8 cellular contexts compared by ENCODE assay signal in genomic region chr3:185362850-185363661, GRCh38. TPM values are rescaled to one million over a fixed set of nuclear protein-coding genes. Genes with fewer than 3 reads are reported as not detected.
DNase-seq lines count a peak whose midpoint lies in the region; ATAC-seq and TF ChIP-seq lines count a peak whose summit lies in the region.

A gene with protein sequence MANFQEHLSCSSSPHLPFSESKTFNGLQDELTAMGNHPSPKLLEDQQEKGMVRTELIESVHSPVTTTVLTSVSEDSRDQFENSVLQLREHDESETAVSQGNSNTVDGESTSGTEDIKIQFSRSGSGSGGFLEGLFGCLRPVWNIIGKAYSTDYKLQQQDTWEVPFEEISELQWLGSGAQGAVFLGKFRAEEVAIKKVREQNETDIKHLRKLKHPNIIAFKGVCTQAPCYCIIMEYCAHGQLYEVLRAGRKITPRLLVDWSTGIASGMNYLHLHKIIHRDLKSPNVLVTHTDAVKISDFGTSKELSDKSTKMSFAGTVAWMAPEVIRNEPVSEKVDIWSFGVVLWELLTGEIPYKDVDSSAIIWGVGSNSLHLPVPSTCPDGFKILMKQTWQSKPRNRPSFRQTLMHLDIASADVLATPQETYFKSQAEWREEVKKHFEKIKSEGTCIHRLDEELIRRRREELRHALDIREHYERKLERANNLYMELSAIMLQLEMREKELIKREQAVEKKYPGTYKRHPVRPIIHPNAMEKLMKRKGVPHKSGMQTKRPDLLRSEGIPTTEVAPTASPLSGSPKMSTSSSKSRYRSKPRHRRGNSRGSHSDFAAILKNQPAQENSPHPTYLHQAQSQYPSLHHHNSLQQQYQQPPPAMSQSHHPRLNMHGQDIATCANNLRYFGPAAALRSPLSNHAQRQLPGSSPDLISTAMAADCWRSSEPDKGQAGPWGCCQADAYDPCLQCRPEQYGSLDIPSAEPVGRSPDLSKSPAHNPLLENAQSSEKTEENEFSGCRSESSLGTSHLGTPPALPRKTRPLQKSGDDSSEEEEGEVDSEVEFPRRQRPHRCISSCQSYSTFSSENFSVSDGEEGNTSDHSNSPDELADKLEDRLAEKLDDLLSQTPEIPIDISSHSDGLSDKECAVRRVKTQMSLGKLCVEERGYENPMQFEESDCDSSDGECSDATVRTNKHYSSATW (plus strand): TSS chr3:185363136. CDS start chr3:185428582, 65,446 bp downstream.

- no peak; a peak in 1 of 4 replicates for TF ChIP-seq EP300 in SK-N-SH (IDR thresholded peaks at IDR 0.05; ENCODE audit: borderline replicate concordance in 1 of 2, low read depth in 1 of 2, low read length in 1 of 2)

- peak within 1 kb of the TSS; percentile 93 for H3K4me2 ChIP-seq in SK-N-SH

- peak; percentile 61 for DNase-seq in activated CD4-positive, alpha-beta T cell treated with anti-CD3 and anti-CD28 coated beads for 48 hours
- DNase-seq in activated CD4-positive, alpha-beta T cell treated with anti-CD3 and anti-CD28 coated beads, Interleukin-2, amount 50 U/mL, for 1 hour: no peak
- DNase-seq in MV-4-11 (lab: John Stamatoyannopoulos, UW) (peak; percentile 89), SK-N-SH (peak; percentile 84), cerebellum (ENCODE audit: low spot score) (peak; percentile 91), iPS-NIHi7 (ENCODE audit: extremely low spot score) (peak; percentile 87), gastrocnemius medialis (peak; percentile 76 to 83)

- H3K27ac ChIP-seq in SK-N-SH (ENCODE audit: low read depth in 2 of 2, low read length in 1 of 2) (peak within 1 kb of the TSS; percentile 43 to 49; a peak in 3 of 4 replicates), gastrocnemius medialis (peak within 1 kb of the TSS; percentile 68 to 83 (median 80))

- peak; percentile 95 for ATAC-seq in HG02571 (IDR thresholded peaks at IDR 0.05; ENCODE audit: unreplicated experiment)
- peak; percentile 99 for ATAC-seq in gastrocnemius medialis

- TF ChIP-seq POLR2A in gastrocnemius medialis (IDR thresholded peaks at IDR 0.05): no peak

- TF ChIP-seq CTCF in SK-N-SH (IDR thresholded peaks at IDR 0.05): no peak
- TF ChIP-seq CTCF in gastrocnemius medialis (IDR thresholded peaks at IDR 0.05 in 4 of 5, conservative IDR thresholded peaks at IDR 0.05 in 1 of 5): no peak

- WGBS in SK-N-SH (ENCODE audit: low lambda C conversion rate): 3% methylated on average over 17 of the region's 17 CpGs

- H2AFZ ChIP-seq in SK-N-SH (ENCODE audit: low read depth): peak within 1 kb of the TSS; percentile 88

- H3K9me3 ChIP-seq in SK-N-SH (no peaks in the 10 kb centered on the region), gastrocnemius medialis (no peaks in the 10 kb centered on the region)

- peak within 1 kb of the TSS; percentile 47; the same call in 1 of the 2 replicates for H3K9ac ChIP-seq in SK-N-SH

- H3K4me3 ChIP-seq in SK-N-SH (ENCODE audit: low read depth in 2 of 2, low read length in 1 of 2) (peak within 1 kb of the TSS; percentile 57 to 67), gastrocnemius medialis (peak within 1 kb of the TSS; percentile 66 to 71 (median 68))

- no peaks in the 10 kb centered on the region for H3K79me2 ChIP-seq in SK-N-SH (ENCODE audit: insufficient read depth)

- peaks cover 0 to 13% of the 10 kb centered on the region in 2 experiments; a peak in 2 of 4 replicates for H3K4me1 ChIP-seq in SK-N-SH (ENCODE audit: control insufficient read depth in 1 of 2, insufficient read depth in 2 of 2, low read depth in 1 of 2, low read length in 1 of 2)
- H3K4me1 ChIP-seq in gastrocnemius medialis: peaks cover 9 to 29% of the 10 kb centered on the region in 2 donors

- no peaks in the 10 kb centered on the region for H3K9me2 ChIP-seq in SK-N-SH

- CTCF ChIA-PET in SK-N-SH (lab: Yijun Ruan, JAX): interaction anchor here (1.0 to 2.2 kb wide), 8 partner anchors 9 to 213 kb away, joined by 3 to 15 read pairs (median 3); no protein-coding TSS in a partner anchor

- in situ Hi-C loops in gastrocnemius medialis (cut with MboI; ENCODE audit: low sequenced_read_pairs in 4 of 4): no loop called here

- H3K36me3 ChIP-seq in SK-N-SH (replicated peaks in 1 of 2; ENCODE audit: control insufficient read depth in 1 of 2, insufficient read depth in 2 of 2, low read length in 1 of 2): no peaks in the 10 kb centered on the region
- H3K36me3 ChIP-seq in gastrocnemius medialis: no peaks in the 10 kb centered on the region

- POLR2A ChIA-PET in SK-N-SH (lab: Yijun Ruan, JAX): no interaction called here

- peaks cover 6% of the 10 kb centered on the region for H3F3A ChIP-seq in SK-N-SH (replicated peaks; ENCODE audit: insufficient read depth)

- no peaks in the 10 kb centered on the region for H4K20me1 ChIP-seq in SK-N-SH (ENCODE audit: insufficient read depth)

- no peak; the same call in 1 of the 2 replicates for TF ChIP-seq RAD21 in SK-N-SH (IDR thresholded peaks at IDR 0.05; ENCODE audit: low read length)

- intact Hi-C loops in gastrocnemius medialis (cut with DNase I; ENCODE audit: low total_unique reads): loop anchor here (10.0 kb wide), 1 partner anchor 222 kb away; the partner anchor contains the start of gene SENP2

- H3K27me3 ChIP-seq in SK-N-SH (ENCODE audit: insufficient read depth) (no peaks in the 10 kb centered on the region), gastrocnemius medialis (no peaks in the 10 kb centered on the region)

TF ChIP-seq in SK-N-SH, 30 proteins besides CTCF, POLR2A, EP300 and RAD21:
- TF ChIP-seq RXRA (IDR thresholded peaks at IDR 0.05; ENCODE audit: borderline replicate concordance, low read depth) (no peak), FOXM1 (IDR thresholded peaks at IDR 0.05; ENCODE audit: low read depth) (no peak), MXI1 (IDR thresholded peaks at IDR 0.05; ENCODE audit: low read depth, low read length) (peak; percentile 61), TCF12 (IDR thresholded peaks at IDR 0.05) (no peak), ZBTB33 (IDR thresholded peaks at IDR 0.05; ENCODE audit: borderline replicate concordance, low read depth) (no peak), FOXJ3 (CRISPR knock-in tag; IDR thresholded peaks at IDR 0.05) (no peak), SMC3 (IDR thresholded peaks at IDR 0.05; ENCODE audit: low read depth, low read length) (no peak), YY1 (IDR thresholded peaks at IDR 0.05; ENCODE audit: low read depth) (no peak), RFX5 (IDR thresholded peaks at IDR 0.05; ENCODE audit: low read length) (peak; percentile 87)
- TF ChIP-seq, protein P1, sequence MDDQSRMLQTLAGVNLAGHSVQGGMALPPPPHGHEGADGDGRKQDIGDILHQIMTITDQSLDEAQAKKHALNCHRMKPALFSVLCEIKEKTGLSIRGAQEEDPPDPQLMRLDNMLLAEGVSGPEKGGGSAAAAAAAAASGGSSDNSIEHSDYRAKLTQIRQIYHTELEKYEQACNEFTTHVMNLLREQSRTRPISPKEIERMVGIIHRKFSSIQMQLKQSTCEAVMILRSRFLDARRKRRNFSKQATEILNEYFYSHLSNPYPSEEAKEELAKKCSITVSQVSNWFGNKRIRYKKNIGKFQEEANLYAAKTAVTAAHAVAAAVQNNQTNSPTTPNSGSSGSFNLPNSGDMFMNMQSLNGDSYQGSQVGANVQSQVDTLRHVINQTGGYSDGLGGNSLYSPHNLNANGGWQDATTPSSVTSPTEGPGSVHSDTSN (IDR thresholded peaks at IDR 0.05): peak; percentile 82

RNA-seq across cellular contexts. Expression of the gene that starts here (rescaled TPM):
- polyA plus RNA-seq in SK-N-SH (2012; rRNA removed): 9.1 and 12.0 TPM in 2 replicates
- polyA plus RNA-seq in SK-N-SH (2012; cell fraction: cytosol; rRNA removed): 15.3 and 18.1 TPM in 2 replicates
- polyA plus RNA-seq in SK-N-SH (2012; cell fraction: nucleus; rRNA removed): 3.6 and 5.0 TPM in 2 replicates
- total RNA-seq in cerebellum: 48.9 TPM
- total RNA-seq in gastrocnemius medialis: 1 to 10 TPM; 1.6 to 6.5 (median 4.6) TPM
